ENCODE assay signal across 2 cellular contexts in the genomic region with DNA sequence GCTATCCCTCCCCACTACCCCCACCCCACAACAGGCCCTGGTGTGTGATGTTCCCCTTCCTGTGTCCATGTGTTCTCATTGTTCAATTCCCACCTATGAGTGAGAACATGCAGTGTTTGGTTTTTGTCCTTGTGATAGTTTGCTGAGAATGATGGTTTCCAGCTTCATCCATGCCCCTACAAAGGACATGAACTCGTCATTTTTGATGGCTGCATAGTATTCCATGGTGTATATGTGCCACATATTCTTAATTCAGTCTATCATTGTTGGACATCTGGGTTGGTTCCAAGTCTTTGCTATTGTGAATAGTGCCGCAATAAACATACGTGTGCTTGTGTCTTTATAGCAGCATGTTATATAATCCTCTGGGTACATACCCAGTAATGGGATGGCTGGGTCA.
A peak's percentile ranks its signal among the peaks of the same experiment; 100 is the strongest.
DNase-seq lines count a peak whose midpoint lies in the region; ATAC-seq, FAIRE-seq and TF ChIP-seq lines count a peak whose summit lies in the region.
"Not testable (repeated sequence)": the region's sequence is repeated elsewhere in the genome, so short reads cannot be mapped to it uniquely, and the experiment has no call there.

No MANE protein-coding gene starts in this region.

- not testable (repeated sequence) for H3K9me3 ChIP-seq in HEK293 (ENCODE audit: control insufficient read depth, insufficient read depth, low read depth, low read length); K562 (replicated peaks; ENCODE audit: control insufficient read depth, insufficient read depth, low read depth, low read length)

- intact Hi-C loops in K562 (cut with micrococcal nuclease), result not testable (repeated sequence)

- not testable (repeated sequence) for H3K9me1 ChIP-seq in K562 (ENCODE audit: control insufficient read depth, insufficient read depth, low read length)

- H3K9ac ChIP-seq in K562 (ENCODE audit: insufficient read depth in 1 of 2, low read depth in 2 of 2, low read length in 2 of 2), result not testable (repeated sequence)

- not testable (repeated sequence) for H3K4me2 ChIP-seq in K562 (ENCODE audit: insufficient read depth, low read length)

- H3K36me3 ChIP-seq in HEK293 (ENCODE audit: control insufficient read depth in 2 of 2, insufficient read depth in 1 of 2, low read length in 2 of 2); K562 (ENCODE audit: control insufficient read depth, insufficient read depth, low read length): not testable (repeated sequence)

- not testable (repeated sequence) for H3K27me3 ChIP-seq in K562 (ENCODE audit: control insufficient read depth in 2 of 2, insufficient read depth in 2 of 2, low read length in 2 of 2)

- not testable (repeated sequence) for TF ChIP-seq EP300 in K562 (IDR thresholded peaks at IDR 0.05; ENCODE audit: low read length)

- not testable (repeated sequence) for TF ChIP-seq RAD21 in K562 (CRISPR knock-in tag; conservative IDR thresholded peaks at IDR 0.05 in 1 of 2, IDR thresholded peaks at IDR 0.05 in 1 of 2)

- POLR2A ChIA-PET in HEK293 (lab: Yijun Ruan, JAX); K562 (lab: Yijun Ruan, JAX): not testable (repeated sequence)

- FAIRE-seq in K562 (lab: Jason Lieb, UNC), result not testable (repeated sequence)

- not testable (repeated sequence) for H3K4me3 ChIP-seq in HEK293 (ENCODE audit: low read depth, low read length); K562

- TF ChIP-seq POLR2A in K562 (conservative IDR thresholded peaks at IDR 0.05), result not testable (repeated sequence)

- not testable (repeated sequence) for DNase-seq in K562 (ENCODE audit: extremely low read depth in 1 of 4, low spot score in 3 of 4)

- 61% methylated on average over 3 of the region's 3 CpGs for WGBS in K562 (ENCODE audit: insufficient coverage, low coverage, missing lambda C conversion rate)

- ATAC-seq in K562, result not testable (repeated sequence)

- TF ChIP-seq CTCF in HEK293 (tag by site-specific recombination; IDR thresholded peaks at IDR 0.05); K562 (IDR thresholded peaks at IDR 0.05 in 2 of 3, conservative IDR thresholded peaks at IDR 0.05 in 1 of 3; ENCODE audit: insufficient read depth in 2 of 3, low read depth in 1 of 3, low read length in 3 of 3): not testable (repeated sequence)

- not testable (repeated sequence) for H3K79me2 ChIP-seq in K562 (ENCODE audit: control insufficient read depth, insufficient read depth, low read length)

- BruUV-seq in K562 (replicated peaks; lab: Mats Ljungman, UMichigan), result not testable (repeated sequence)

- in situ Hi-C loops in K562 (cut with MboI), result loop anchor here (25.0 kb wide), 1 partner anchor 482 kb away; the partner anchor contains the start of gene CBR4

- CTCF ChIA-PET in HEK293 (lab: Yijun Ruan, JAX); K562 (lab: Yijun Ruan, JAX; ENCODE audit: low intra/inter-chr PET ratio): not testable (repeated sequence)

- not testable (repeated sequence) for H3K4me1 ChIP-seq in HEK293 (ENCODE audit: control insufficient read depth, insufficient read depth, low read length); K562 (replicated peaks in 1 of 2; ENCODE audit: control insufficient read depth in 2 of 2, insufficient read depth in 2 of 2, low read length in 2 of 2)

- H4K20me1 ChIP-seq in K562 (replicated peaks; ENCODE audit: control insufficient read depth, insufficient read depth, low read length), result not testable (repeated sequence)

- H2AFZ ChIP-seq in K562 (ENCODE audit: low read depth, low read length), result not testable (repeated sequence)

- H3K27ac ChIP-seq in HEK293 (ENCODE audit: extremely low read depth, low read depth, low read length); K562 (ENCODE audit: extremely low read depth, low read depth, low read length): not testable (repeated sequence)

TF ChIP-seq in HEK293, 187 proteins besides CTCF, POLR2A, EP300 and RAD21:
- TF ChIP-seq ZNF146 (tag by site-specific recombination; IDR thresholded peaks at IDR 0.05), result peak; percentile 67

TF ChIP-seq in K562, 482 proteins besides CTCF, POLR2A, EP300 and RAD21:
- peak; percentile 67 for TF ChIP-seq ZNF146 (CRISPR knock-in tag; IDR thresholded peaks at IDR 0.05; ENCODE audit: unreplicated experiment)
